In genomic region chr3:183545688-183546087, GRCh38 we compare ENCODE assay signal across 21 cellular contexts. TPM values are rescaled to one million over a fixed set of nuclear protein-coding genes. Genes with fewer than 3 reads are reported as not detected.
A peak's percentile ranks its signal among the peaks of the same experiment; 100 is the strongest.
DNase-seq lines count a peak whose midpoint lies in the region; ATAC-seq and TF ChIP-seq lines count a peak whose summit lies in the region.
"Had no signal": no experiment of that assay in that cellular context is flagged by ENCODE, and none has a peak within 500 bp of the region (broad histone marks: within the 10 kb centered on the region; RNA-seq: fewer than 3 reads in every experiment).

No MANE protein-coding gene starts in this region.

- no peaks in the 10 kb centered on the region for H3K27me3 ChIP-seq in neural progenitor cell

- DNase-seq in activated CD8-positive, alpha-beta memory T cell treated with anti-CD3 and anti-CD28 coated beads, Interleukin-2, amount 50 U/mL, for 48 hours, result peak; percentile 29
- DNase-seq in activated CD8-positive, alpha-beta memory T cell treated with anti-CD3 and anti-CD28 coated beads for 24 hours, result no peak
- no peak for DNase-seq in activated B cell treated with CpG ODN at 0.5 μM for 24 hours
- no peak for DNase-seq in neural progenitor cell (ENCODE audit: low spot score)
- no peak for DNase-seq in SW480 (ENCODE audit: low spot score)
- DNase-seq in DMS153 treated with DMSO at 0.1 percent for 48 hours (lab: John Stamatoyannopoulos, UW; ENCODE audit: unreplicated experiment), result no peak
- DNase-seq: ACHN; CD4-positive, alpha-beta memory T cell; GDM1; GOT3; NCI-H1092 treated with DMSO at 0.1 percent for 48 hours; NCI-H146; NCI-H2029; NCI-H2227 treated with DMSO at 0.1 percent for 48 hours; NCI-H510A; T-helper 1 cell had no signal

- H3K27me3 Mint-ChIP-seq in IgD-negative memory B cell, result no peaks in the 10 kb centered on the region
- no peaks in the 10 kb centered on the region for H3K27me3 Mint-ChIP-seq in activated B cell treated with CpG ODN at 0.5 μM for 24 hours
- peaks cover 6% of the 10 kb centered on the region for H3K27me3 Mint-ChIP-seq in neural progenitor cell (ENCODE audit: insufficient read depth, low read depth)
- H3K27me3 Mint-ChIP-seq: CD4-positive, alpha-beta memory T cell had no signal

- peaks cover 63 to 73% (median 70%) of the 10 kb centered on the region in 3 donors for H3K4me1 Mint-ChIP-seq in IgD-negative memory B cell
- H3K4me1 Mint-ChIP-seq in activated B cell treated with CpG ODN at 0.5 μM for 24 hours, result peaks cover 87% of the 10 kb centered on the region
- H3K4me1 Mint-ChIP-seq in neural progenitor cell, result peaks cover 38% of the 10 kb centered on the region

- peaks cover 5% of the 10 kb centered on the region for H3K36me3 Mint-ChIP-seq in IgD-negative memory B cell
- peaks cover 38% of the 10 kb centered on the region for H3K36me3 Mint-ChIP-seq in activated B cell treated with CpG ODN at 0.5 μM for 24 hours (ENCODE audit: low read depth)
- H3K36me3 Mint-ChIP-seq in neural progenitor cell, result no peaks in the 10 kb centered on the region

- CTCF ChIA-PET in activated B cell treated with CpG ODN at 0.5 μM for 24 hours (lab: Charles Lee), result interaction anchor here (1.4 kb wide), 1 partner anchor 9 kb away, joined by 3 read pairs; no protein-coding TSS in a partner anchor

- H3K4me3 ChIP-seq in neural progenitor cell, result no peak overlapping the region
- H3K4me3 ChIP-seq: SJCRH30 had no signal

- TF ChIP-seq CTCF in activated B cell treated with CpG ODN at 0.5 μM for 24 hours (IDR thresholded peaks at IDR 0.05), result no peak
- TF ChIP-seq CTCF in neural progenitor cell (IDR thresholded peaks at IDR 0.05), result no peak

- no peaks in the 10 kb centered on the region for H4K20me1 ChIP-seq in neural progenitor cell (ENCODE audit: low read depth)

- peak overlapping the region in 1 of 4 donors; percentile 23 for H3K4me3 Mint-ChIP-seq in IgD-negative memory B cell
- no peak overlapping the region for H3K4me3 Mint-ChIP-seq in activated B cell treated with CpG ODN at 0.5 μM for 24 hours
- H3K4me3 Mint-ChIP-seq in neural progenitor cell, result no peak overlapping the region

- POLR2A ChIA-PET in activated B cell treated with CpG ODN at 0.5 μM for 24 hours (lab: Charles Lee), result interaction anchor here (1.1 to 2.2 kb wide), 3 partner anchors 9 to 19 kb away, joined by 4 to 8 read pairs (median 5); partner anchors contain the start of gene KLHL6

- peaks cover 20% of the 10 kb centered on the region for H3F3A ChIP-seq in neural progenitor cell (ENCODE audit: low read depth)

- peaks cover 15% of the 10 kb centered on the region for H3K4me1 ChIP-seq in neural progenitor cell
- H3K4me1 ChIP-seq: SJCRH30 had no signal

- no peaks in the 10 kb centered on the region for H3K9me3 ChIP-seq in neural progenitor cell (ENCODE audit: low read depth)
- H3K9me3 ChIP-seq: SJCRH30 had no signal

- ATAC-seq in activated B cell treated with CpG ODN at 0.5 μM for 24 hours (ENCODE audit: low read depth), result no peak
- ATAC-seq in GM21576 (IDR thresholded peaks at IDR 0.05; ENCODE audit: unreplicated experiment), result no peak

- H3K4me2 ChIP-seq in neural progenitor cell, result no peak overlapping the region

- H3K27ac ChIP-seq in neural progenitor cell, result no peak overlapping the region
- H3K27ac ChIP-seq: 22Rv1, SJCRH30 had no signal

- no peaks in the 10 kb centered on the region for H3K36me3 ChIP-seq in neural progenitor cell
- H3K36me3 ChIP-seq: SJCRH30 had no signal

- no peak overlapping the region for H3K9ac ChIP-seq in neural progenitor cell

- intact Hi-C loops in activated B cell treated with CpG ODN at 0.5 μM for 24 hours (cut with micrococcal nuclease), result loop anchor here (1.0 kb wide), 1 partner anchor 8 kb away; no protein-coding TSS in a partner anchor

- no peaks in the 10 kb centered on the region for H3K9me3 Mint-ChIP-seq in IgD-negative memory B cell
- peaks cover 3% of the 10 kb centered on the region for H3K9me3 Mint-ChIP-seq in activated B cell treated with CpG ODN at 0.5 μM for 24 hours
- H3K9me3 Mint-ChIP-seq in neural progenitor cell, result no peaks in the 10 kb centered on the region
- H3K9me3 Mint-ChIP-seq: CD4-positive, alpha-beta memory T cell had no signal

- H2AFZ ChIP-seq in neural progenitor cell (replicated peaks), result no peak overlapping the region

- no peaks in the 10 kb centered on the region for H3K79me2 ChIP-seq in neural progenitor cell (ENCODE audit: low read depth)

- H3K27ac Mint-ChIP-seq in IgD-negative memory B cell (peak overlapping the region; percentile 23 to 85 (median 52)), activated B cell treated with CpG ODN at 0.5 μM for 24 hours (peak overlapping the region; percentile 42), neural progenitor cell (peak overlapping the region; percentile 17)

RNA-seq across cellular contexts. Expression of gene KLHL6, which starts 9.8 kb away (rescaled TPM):
- polyA plus RNA-seq in IgD-negative memory B cell, result 31.3 TPM
- total RNA-seq in activated B cell treated with CpG ODN at 0.5 μM for 24 hours, result 34.6 and 41.7 TPM in 2 replicates
- total RNA-seq in neural progenitor cell (ENCODE audit: low replicate concordance), result 0.09 and 0.40 TPM in 2 replicates
- total RNA-seq: LHCN-M2, SJCRH30 had no signal

Comparison
In these comparisons a context has a peak if more than half of its experiments do, and no peak if none do; other contexts are left out.
1. RNA of gene KLHL6, which starts 9.8 kb away (total RNA-seq): 34.6 to 41.7 TPM in activated B cell treated with CpG ODN at 0.5 μM for 24 hours; 0.09 to 0.40 TPM in neural progenitor cell; every median in the first group is over 10 times any median in the second.
2. Peak in every context shown above with its lines, with median percentiles within 50 percentile points of each other: H3K27ac Mint-ChIP-seq.